Comparison of ENCODE assay signal across 19 cellular contexts in the genomic region with DNA sequence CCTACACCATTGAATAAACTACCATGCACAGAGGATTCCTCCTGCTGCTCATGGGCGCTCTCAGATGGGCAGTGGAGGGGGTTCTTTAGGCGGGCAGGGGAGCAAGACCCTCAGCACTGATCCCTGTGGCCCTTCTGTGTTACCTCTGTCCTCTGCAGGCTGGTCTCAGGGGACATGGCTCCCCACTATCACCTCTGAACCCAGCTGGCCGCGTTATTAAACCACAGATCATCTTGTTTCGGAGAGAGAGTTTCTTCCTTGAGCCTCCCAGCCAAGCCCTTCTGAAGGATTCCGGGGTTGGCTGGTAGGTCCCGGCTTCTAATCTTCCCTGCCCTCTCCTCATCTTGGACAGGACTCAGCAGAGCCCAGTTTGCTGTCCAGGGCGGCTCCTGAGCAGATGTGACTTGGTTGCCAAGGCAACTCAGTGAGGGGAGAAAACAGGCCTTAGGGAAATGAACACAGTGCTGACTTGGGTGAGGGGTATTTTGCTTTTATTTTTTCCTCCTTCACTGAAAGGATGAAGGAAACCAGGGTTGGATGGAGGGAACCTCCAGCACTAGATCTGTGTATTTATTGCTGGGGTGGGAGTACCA. TPM values are rescaled to one million over a fixed set of nuclear protein-coding genes. Genes with fewer than 3 reads are reported as not detected.
A peak's percentile ranks its signal among the peaks of the same experiment; 100 is the strongest.
DNase-seq lines count a peak whose midpoint lies in the region; ATAC-seq and TF ChIP-seq lines count a peak whose summit lies in the region.
"Had no signal": no experiment of that assay in that cellular context is flagged by ENCODE, and none has a peak within 500 bp of the region (broad histone marks: within the 10 kb centered on the region; RNA-seq: fewer than 3 reads in every experiment).

No MANE protein-coding gene starts in this region.

- H3K27me3 Mint-ChIP-seq in activated T-cell treated with anti-CD3 and anti-CD28 coated beads, Interleukin-2, amount 50 U/mL, for 24 hours: no peaks in the 10 kb centered on the region
- no peaks in the 10 kb centered on the region for H3K27me3 Mint-ChIP-seq in activated T-cell treated with anti-CD3 and anti-CD28 coated beads, Interleukin-2, amount 50 U/mL, for 4 hours (ENCODE audit: low read depth)
- no peaks in the 10 kb centered on the region for H3K27me3 Mint-ChIP-seq in T-helper 17 cell
- H3K27me3 Mint-ChIP-seq: activated naive CD4-positive, alpha-beta T cell treated with anti-CD3 and anti-CD28 coated beads, Interleukin-2, amount 10 ng/mL, durations not matched to agents 7 days and 5 days had no signal

- no peak overlapping the region for H3K4me3 Mint-ChIP-seq in activated T-cell treated with anti-CD3 and anti-CD28 coated beads, Interleukin-2, amount 50 U/mL, for 24 hours
- no peak overlapping the region for H3K4me3 Mint-ChIP-seq in activated T-cell treated with anti-CD3 and anti-CD28 coated beads, Interleukin-2, amount 50 U/mL, for 4 hours
- peak overlapping the region; percentile 33 for H3K4me3 Mint-ChIP-seq in T-helper 17 cell
- H3K4me3 Mint-ChIP-seq: activated naive CD4-positive, alpha-beta T cell treated with anti-CD3 and anti-CD28 coated beads, Interleukin-2, amount 10 ng/mL, durations not matched to agents 7 days and 5 days; nephron had no signal

- peaks cover 8% of the 10 kb centered on the region for H3K36me3 ChIP-seq in muscle layer of colon (ENCODE audit: insufficient read depth, low read length)
- peaks cover 0 to 37% (median 0%) of the 10 kb centered on the region in 3 donors for H3K36me3 ChIP-seq in tibial nerve
- H3K36me3 ChIP-seq in upper lobe of right lung: peaks cover 31% of the 10 kb centered on the region
- H3K36me3 ChIP-seq: brain microvascular endothelial cell had no signal

- H3K27ac ChIP-seq in muscle layer of colon (ENCODE audit: low read depth, low read length): peak overlapping the region; percentile 10
- H3K27ac ChIP-seq in tibial nerve: peak overlapping the region in 3 of 4 donors; percentile 4 to 67 (median 63)
- no peak overlapping the region for H3K27ac ChIP-seq in upper lobe of right lung
- H3K27ac ChIP-seq: brain microvascular endothelial cell, epithelial cell of prostate, psoas muscle had no signal

- 61 to 76% methylated on average over 8 of the region's 8 CpGs for WGBS in tibial nerve, 2 donors

- no peak overlapping the region for H3K9ac ChIP-seq in muscle layer of colon (ENCODE audit: low read length)

- no peaks in the 10 kb centered on the region for H3K9me3 Mint-ChIP-seq in activated T-cell treated with anti-CD3 and anti-CD28 coated beads, Interleukin-2, amount 50 U/mL, for 24 hours
- no peaks in the 10 kb centered on the region for H3K9me3 Mint-ChIP-seq in activated T-cell treated with anti-CD3 and anti-CD28 coated beads, Interleukin-2, amount 50 U/mL, for 4 hours

- TF ChIP-seq CTCF in tibial nerve (IDR thresholded peaks at IDR 0.05) (no peak), upper lobe of right lung (IDR thresholded peaks at IDR 0.05) (no peak)

- no peak overlapping the region for H3K4me3 ChIP-seq in muscle layer of colon (ENCODE audit: low read depth in 1 of 2, low read length in 2 of 2)
- H3K4me3 ChIP-seq in tibial nerve: no peak overlapping the region
- no peak overlapping the region for H3K4me3 ChIP-seq in upper lobe of right lung
- H3K4me3 ChIP-seq: gastrocnemius medialis, psoas muscle had no signal

- no peak for DNase-seq in activated T-cell treated with anti-CD3 and anti-CD28 coated beads, Interleukin-2, amount 50 U/mL, for 24 hours
- DNase-seq in activated T-cell treated with anti-CD3 and anti-CD28 coated beads, Interleukin-2, amount 50 U/mL, for 4 hours: no peak
- DNase-seq in T-helper 17 cell: no peak
- no peak for DNase-seq in tibial nerve (ENCODE audit: low spot score in 2 of 2)
- DNase-seq in Ammon's horn (ENCODE audit: low spot score): no peak
- no peak for DNase-seq in HT-29 (ENCODE audit: low spot score)
- no peak for DNase-seq in upper lobe of right lung
- DNase-seq: activated CD4-positive, alpha-beta T cell treated with anti-CD3 and anti-CD28 coated beads for 4 hours; activated naive CD4-positive, alpha-beta T cell treated with anti-CD3 and anti-CD28 coated beads, Interleukin-2, amount 10 ng/mL, durations not matched to agents 7 days and 5 days; brain microvascular endothelial cell; gastrocnemius medialis; IMR-90; left cardiac atrium; NCI-H774; psoas muscle; stimulated activated naive CD4-positive, alpha-beta T cell treated with Interleukin-2 at 50 U/mL for 16 hours had no signal

- peak overlapping the region; percentile 65 for H3K27ac Mint-ChIP-seq in activated T-cell treated with anti-CD3 and anti-CD28 coated beads, Interleukin-2, amount 50 U/mL, for 24 hours
- H3K27ac Mint-ChIP-seq in T-helper 17 cell: peak overlapping the region; percentile 49
- H3K27ac Mint-ChIP-seq: activated naive CD4-positive, alpha-beta T cell treated with anti-CD3 and anti-CD28 coated beads, Interleukin-2, amount 10 ng/mL, durations not matched to agents 7 days and 5 days; nephron had no signal

- intact Hi-C loops in upper lobe of right lung (cut with DNase I): no loop called here

- H3K27me3 ChIP-seq in muscle layer of colon (ENCODE audit: control insufficient read depth in 1 of 2, insufficient read depth in 2 of 2, low read length in 2 of 2) (no peaks in the 10 kb centered on the region), tibial nerve (no peaks in the 10 kb centered on the region), upper lobe of right lung (no peaks in the 10 kb centered on the region)
- H3K27me3 ChIP-seq: brain microvascular endothelial cell, gastrocnemius medialis had no signal

- TF ChIP-seq EP300 in tibial nerve (IDR thresholded peaks at IDR 0.05): no peak

- ATAC-seq in activated T-cell treated with anti-CD3 and anti-CD28 coated beads, Interleukin-2, amount 50 U/mL, for 4 hours: no peak
- ATAC-seq in T-helper 17 cell: no peak
- ATAC-seq in upper lobe of right lung: no peak
- ATAC-seq: gastrocnemius medialis, left cardiac atrium, psoas muscle had no signal

- H3K4me1 ChIP-seq in muscle layer of colon (ENCODE audit: insufficient read depth, low read length) (peaks cover 10% of the 10 kb centered on the region), tibial nerve (peaks cover 0 to 60% (median 34%) of the 10 kb centered on the region in 4 donors), upper lobe of right lung (peaks cover 32% of the 10 kb centered on the region)

- H3K9me3 ChIP-seq in T-helper 17 cell (ENCODE audit: control insufficient read depth, low read length, poor library complexity, severe bottlenecking) (no peaks in the 10 kb centered on the region), muscle layer of colon (ENCODE audit: low read length) (no peaks in the 10 kb centered on the region), tibial nerve (no peaks in the 10 kb centered on the region), upper lobe of right lung (no peaks in the 10 kb centered on the region)
- H3K9me3 ChIP-seq: gastrocnemius medialis, psoas muscle had no signal

- H3K4me1 Mint-ChIP-seq in activated T-cell treated with anti-CD3 and anti-CD28 coated beads, Interleukin-2, amount 50 U/mL, for 24 hours (ENCODE audit: low read depth): peaks cover 60% of the 10 kb centered on the region
- H3K4me1 Mint-ChIP-seq in activated T-cell treated with anti-CD3 and anti-CD28 coated beads, Interleukin-2, amount 50 U/mL, for 4 hours (ENCODE audit: low read depth): peaks cover 41% of the 10 kb centered on the region
- peaks cover 42% of the 10 kb centered on the region for H3K4me1 Mint-ChIP-seq in T-helper 17 cell

- TF ChIP-seq POLR2A in tibial nerve (IDR thresholded peaks at IDR 0.05): no peak

- H3K36me3 Mint-ChIP-seq in activated T-cell treated with anti-CD3 and anti-CD28 coated beads, Interleukin-2, amount 50 U/mL, for 24 hours (ENCODE audit: low read depth): peaks cover 84% of the 10 kb centered on the region
- H3K36me3 Mint-ChIP-seq in activated T-cell treated with anti-CD3 and anti-CD28 coated beads, Interleukin-2, amount 50 U/mL, for 4 hours (ENCODE audit: insufficient read depth): peaks cover 36% of the 10 kb centered on the region
- H3K36me3 Mint-ChIP-seq in T-helper 17 cell (ENCODE audit: low read depth): peaks cover 15% of the 10 kb centered on the region

RNA-seq across cellular contexts. Expression of gene APOL3, which starts 13.3 kb away (rescaled TPM):
- total RNA-seq in activated T-cell treated with anti-CD3 and anti-CD28 coated beads, Interleukin-2, amount 50 U/mL, for 4 hours: 10 to 100 TPM; 14.4 to 17.7 (median 15.5) TPM
- total RNA-seq in T-helper 17 cell (100 to 1,000 TPM; 229 to 265 TPM), tibial nerve (100 to 1,000 TPM in 1 of 4 donors, 10 to 100 TPM in 3; 60.9 to 149 (median 91.1) TPM), upper lobe of right lung (58.2 TPM)
- total RNA-seq in HT-29 (2014; rRNA removed; shearing (Covaris generic)): 0.70 and 1.7 TPM in 2 replicates

RNA-seq across cellular contexts. Expression of gene APOL4, which starts 54.3 kb away (rescaled TPM):
- total RNA-seq in activated T-cell treated with anti-CD3 and anti-CD28 coated beads, Interleukin-2, amount 50 U/mL, for 4 hours: under 1 TPM in 1 of 3 donors, not detected in 2; 0.27 TPM
- total RNA-seq in T-helper 17 cell: under 1 TPM in 1 of 2 donors, not detected in 1; 0.22 TPM
- 10 to 100 TPM in 2 of 4 donors, 1 to 10 TPM in 2; 1.2 to 57.6 (median 11.2) TPM for total RNA-seq in tibial nerve
- 0.65 TPM in 1 of 2 replicates, not detected in the other for total RNA-seq in HT-29 (2014; rRNA removed; shearing (Covaris generic))
- total RNA-seq in upper lobe of right lung: 14.3 TPM
- total RNA-seq: IMR-90 had no signal
